Comparison of ENCODE assay signal across 20 cellular contexts in genomic region chr10:28906011-28906411, GRCh38.
A peak's percentile ranks its signal among the peaks of the same experiment; 100 is the strongest.
DNase-seq lines count a peak whose midpoint lies in the region; TF ChIP-seq lines count a peak whose summit lies in the region.
"Had no signal": no experiment of that assay in that cellular context is flagged by ENCODE, and none has a peak within 500 bp of the region (broad histone marks: within the 10 kb centered on the region; RNA-seq: fewer than 3 reads in every experiment).

No MANE protein-coding gene starts in this region.

- H3K36me3 ChIP-seq in right atrium auricular region (no peaks in the 10 kb centered on the region), SK-N-SH (replicated peaks in 1 of 2; ENCODE audit: control insufficient read depth in 1 of 2, insufficient read depth in 2 of 2, low read length in 1 of 2) (no peaks in the 10 kb centered on the region), Karpas-422 (ENCODE audit: insufficient read depth, low read length) (no peaks in the 10 kb centered on the region)
- H3K36me3 ChIP-seq: heart left ventricle, right lobe of liver, uterus had no signal

- peak overlapping the region; percentile 10; the same call in 1 of the 2 replicates for H3K9ac ChIP-seq in SK-N-SH
- no peak overlapping the region for H3K9ac ChIP-seq in Karpas-422 (ENCODE audit: low read length)

- intact Hi-C loops in cardiac septum (cut with DNase I) = no loop called here

- H3K9me3 Mint-ChIP-seq in glutamatergic neuron (ENCODE audit: unreplicated experiment) = peaks cover 1% of the 10 kb centered on the region
- H3K9me3 Mint-ChIP-seq: activated naive CD4-positive, alpha-beta T cell treated with anti-CD3 and anti-CD28 coated beads, Interleukin-2, amount 10 ng/mL, durations not matched to agents 7 days and 5 days had no signal

- H3K4me1 ChIP-seq in right atrium auricular region (no peaks in the 10 kb centered on the region), SK-N-SH (ENCODE audit: control insufficient read depth in 1 of 2, insufficient read depth in 2 of 2, low read depth in 1 of 2, low read length in 1 of 2) (peaks cover 9 to 14% of the 10 kb centered on the region in 2 experiments; a peak in 3 of 4 replicates), Karpas-422 (ENCODE audit: low read length) (no peaks in the 10 kb centered on the region)
- H3K4me1 ChIP-seq: right lobe of liver, uterus had no signal

- 0 out of 2 replicates have a peak overlapping the region, but pooled peaks have one; percentile 10 for H3K4me2 ChIP-seq in SK-N-SH
- H3K4me2 ChIP-seq in Karpas-422 (ENCODE audit: low read depth, low read length, poor library complexity, severe bottlenecking) = no peak overlapping the region

- H3F3A ChIP-seq in SK-N-SH (replicated peaks; ENCODE audit: insufficient read depth) = peaks cover 26% of the 10 kb centered on the region

- peak overlapping the region; percentile 79; the same call in 1 of the 2 replicates for H2AFZ ChIP-seq in SK-N-SH (ENCODE audit: low read depth)
- no peak overlapping the region for H2AFZ ChIP-seq in Karpas-422 (ENCODE audit: low read length)

- no peaks in the 10 kb centered on the region for H3K27me3 Mint-ChIP-seq in glutamatergic neuron (ENCODE audit: unreplicated experiment)
- H3K27me3 Mint-ChIP-seq: activated naive CD4-positive, alpha-beta T cell treated with anti-CD3 and anti-CD28 coated beads, Interleukin-2, amount 10 ng/mL, durations not matched to agents 7 days and 5 days had no signal

- H3K27me3 ChIP-seq in right atrium auricular region (no peaks in the 10 kb centered on the region), SK-N-SH (ENCODE audit: insufficient read depth) (no peaks in the 10 kb centered on the region), Karpas-422 (ENCODE audit: low read length) (no peaks in the 10 kb centered on the region)
- H3K27me3 ChIP-seq: right lobe of liver, uterus had no signal

- TF ChIP-seq RAD21 in SK-N-SH (IDR thresholded peaks at IDR 0.05; ENCODE audit: low read length) = 0 out of 2 replicates have a peak, but pooled peaks have one; percentile 11

- no peaks in the 10 kb centered on the region for H3K36me3 Mint-ChIP-seq in glutamatergic neuron (ENCODE audit: unreplicated experiment)
- H3K36me3 Mint-ChIP-seq: activated naive CD4-positive, alpha-beta T cell treated with anti-CD3 and anti-CD28 coated beads, Interleukin-2, amount 10 ng/mL, durations not matched to agents 7 days and 5 days had no signal

- H3K79me2 ChIP-seq in SK-N-SH (ENCODE audit: insufficient read depth) = no peaks in the 10 kb centered on the region
- H3K79me2 ChIP-seq in Karpas-422 (ENCODE audit: low read length) = no peaks in the 10 kb centered on the region

- peak in 1 of 2 experiments; percentile 61; a peak in 1 of 4 replicates for TF ChIP-seq EP300 in SK-N-SH (IDR thresholded peaks at IDR 0.05; ENCODE audit: borderline replicate concordance in 1 of 2, low read depth in 1 of 2, low read length in 1 of 2)

- POLR2A ChIA-PET in SK-N-SH (lab: Yijun Ruan, JAX) = no interaction called here

- no peaks in the 10 kb centered on the region for H3K4me1 Mint-ChIP-seq in glutamatergic neuron (ENCODE audit: low read depth, unreplicated experiment)
- H3K4me1 Mint-ChIP-seq: activated naive CD4-positive, alpha-beta T cell treated with anti-CD3 and anti-CD28 coated beads, Interleukin-2, amount 10 ng/mL, durations not matched to agents 7 days and 5 days; endodermal cell had no signal

- TF ChIP-seq CTCF in right atrium auricular region (IDR thresholded peaks at IDR 0.05) (no peak), SK-N-SH (IDR thresholded peaks at IDR 0.05) (no peak), glutamatergic neuron (IDR thresholded peaks at IDR 0.05; ENCODE audit: partially characterized antibody, unreplicated experiment) (no peak)

- H3K4me3 Mint-ChIP-seq in glutamatergic neuron (ENCODE audit: unreplicated experiment) = no peak overlapping the region
- H3K4me3 Mint-ChIP-seq: activated naive CD4-positive, alpha-beta T cell treated with anti-CD3 and anti-CD28 coated beads, Interleukin-2, amount 10 ng/mL, durations not matched to agents 7 days and 5 days; endodermal cell had no signal

- H3K27ac ChIP-seq in right atrium auricular region (no peak overlapping the region), SK-N-SH (ENCODE audit: low read depth in 2 of 2, low read length in 1 of 2) (no peak overlapping the region), Karpas-422 (ENCODE audit: low read length) (no peak overlapping the region)
- H3K27ac ChIP-seq: C4-2B, heart left ventricle, right lobe of liver, SK-N-MC, uterus had no signal

- CTCF ChIA-PET in SK-N-SH (lab: Yijun Ruan, JAX) = no interaction called here

- H4K20me1 ChIP-seq in SK-N-SH (ENCODE audit: insufficient read depth) = no peaks in the 10 kb centered on the region
- no peaks in the 10 kb centered on the region for H4K20me1 ChIP-seq in Karpas-422 (ENCODE audit: insufficient read depth, low read depth, low read length)

- H3K9me2 ChIP-seq in SK-N-SH = no peaks in the 10 kb centered on the region
- H3K9me2 ChIP-seq in Karpas-422 (replicated peaks; ENCODE audit: insufficient read depth, low read length) = no peaks in the 10 kb centered on the region

- no peaks in the 10 kb centered on the region for H3K9me3 ChIP-seq in right atrium auricular region
- no peaks in the 10 kb centered on the region for H3K9me3 ChIP-seq in SK-N-SH
- no peaks in the 10 kb centered on the region for H3K9me3 ChIP-seq in Karpas-422 (ENCODE audit: low read length)
- H3K9me3 ChIP-seq: heart left ventricle, right lobe of liver, uterus had no signal

- 49% methylated on average over 11 of the region's 11 CpGs for WGBS in SK-N-SH (ENCODE audit: low lambda C conversion rate)

- no peak overlapping the region for H3K27ac Mint-ChIP-seq in glutamatergic neuron (ENCODE audit: unreplicated experiment)
- H3K27ac Mint-ChIP-seq: activated naive CD4-positive, alpha-beta T cell treated with anti-CD3 and anti-CD28 coated beads, Interleukin-2, amount 10 ng/mL, durations not matched to agents 7 days and 5 days; endodermal cell had no signal

- no peak overlapping the region for H3K4me3 ChIP-seq in right atrium auricular region
- H3K4me3 ChIP-seq in SK-N-SH (ENCODE audit: low read depth in 2 of 2, low read length in 1 of 2) = no peak overlapping the region; a peak in 1 of 4 replicates
- no peak overlapping the region for H3K4me3 ChIP-seq in Karpas-422 (ENCODE audit: low read length)
- H3K4me3 ChIP-seq: heart left ventricle, right lobe of liver, SK-N-MC, uterus had no signal

- DNase-seq in right atrium auricular region (ENCODE audit: low spot score) (peak; percentile 47), cardiac septum (ENCODE audit: low spot score) (no peak), SK-N-SH (peak; percentile 62), iris pigment epithelial cell (ENCODE audit: low read depth) (peak; percentile 12), Karpas-422 (no peak), activated gamma-delta T cell treated with Interleukin-2 at 50 U/mL for 16 hours (no peak), glutamatergic neuron (no peak)
- no peak for DNase-seq in stimulated activated CD4-positive, alpha-beta T cell treated with anti-CD3 and anti-CD28 coated beads, Interleukin-4, amount 100 ng/mL, for 24 hours
- DNase-seq: activated naive CD4-positive, alpha-beta T cell treated with anti-CD3 and anti-CD28 coated beads, Interleukin-2, amount 10 ng/mL, durations not matched to agents 7 days and 5 days; activated T-cell treated with anti-CD3 and anti-CD28 coated beads, Interleukin-2, amount 50 U/mL, for 48 hours; aorta; endodermal cell; heart left ventricle; NCI-H1436 treated with DMSO at 0.1 percent for 48 hours; NCI-H774; right lobe of liver; stimulated activated CD4-positive, alpha-beta T cell treated with anti-CD3 and anti-CD28 coated beads, Interleukin-15, amount 100 ng/mL, for 24 hours; uterus had no signal

TF ChIP-seq in SK-N-SH, 30 proteins besides CTCF, POLR2A, EP300 and RAD21:
- TF ChIP-seq MEF2A (IDR thresholded peaks at IDR 0.05; ENCODE audit: borderline replicate concordance, low read depth) = no peak
- TF ChIP-seq RCOR1 (IDR thresholded peaks at IDR 0.05; ENCODE audit: low read length) = peak; percentile 61; the same call in 1 of the 2 replicates
- no peak for TF ChIP-seq NRF1 (IDR thresholded peaks at IDR 0.05; ENCODE audit: low read depth, low read length)
- TF ChIP-seq CHD2 (IDR thresholded peaks at IDR 0.05; ENCODE audit: low read length, partially characterized antibody) = no peak
- TF ChIP-seq JUND (IDR thresholded peaks at IDR 0.05) = no peak
- peak; percentile 57 for TF ChIP-seq GATA2 (CRISPR knock-in tag; IDR thresholded peaks at IDR 0.05)
- no peak for TF ChIP-seq GABPA (IDR thresholded peaks at IDR 0.05; ENCODE audit: low read depth)
- no peak for TF ChIP-seq ELF1 (IDR thresholded peaks at IDR 0.05)
- TF ChIP-seq IRF3 (IDR thresholded peaks at IDR 0.05; ENCODE audit: low read depth, low read length) = no peak
- TF ChIP-seq FOXJ3 (CRISPR knock-in tag; IDR thresholded peaks at IDR 0.05) = peak; percentile 50; the same call in 1 of the 2 replicates
TF ChIP-seq in SK-N-SH: peak in this region for 3.

Comparison
In these comparisons a context has a peak if more than half of its experiments do, and no peak if none do; other contexts are left out.
1. DNase-seq: peak in right atrium auricular region (single experiment), SK-N-SH (single experiment) and iris pigment epithelial cell (single experiment); none in cardiac septum (single experiment), stimulated activated CD4-positive, alpha-beta T cell treated with anti-CD3 and anti-CD28 coated beads, Interleukin-4, amount 100 ng/mL, for 24 hours (single experiment), Karpas-422 (single experiment), activated gamma-delta T cell treated with Interleukin-2 at 50 U/mL for 16 hours (single experiment) and glutamatergic neuron (single experiment).